In genomic region chr15:80260566-80260965, GRCh38 we compare ENCODE assay signal across 29 cellular contexts. TPM values are rescaled to one million over a fixed set of nuclear protein-coding genes. Genes with fewer than 3 reads are reported as not detected.
DNase-seq lines count a peak whose midpoint lies in the region; ATAC-seq, FAIRE-seq and TF ChIP-seq lines count a peak whose summit lies in the region.
"Had no signal": no experiment of that assay in that cellular context is flagged by ENCODE, and none has a peak within 500 bp of the region (broad histone marks: within the 10 kb centered on the region; RNA-seq: fewer than 3 reads in every experiment).

No MANE protein-coding gene starts in this region.

- no peaks in the 10 kb centered on the region for H3K9me2 ChIP-seq in SK-N-SH

- TF ChIP-seq RAD21 in K562 (CRISPR knock-in tag; conservative IDR thresholded peaks at IDR 0.05 in 1 of 2, IDR thresholded peaks at IDR 0.05 in 1 of 2) (no peak), liver (IDR thresholded peaks at IDR 0.05) (peak in 1 of 2 donors; percentile 15), SK-N-SH (IDR thresholded peaks at IDR 0.05; ENCODE audit: low read length) (no peak)

- H3K9me1 ChIP-seq in K562 (ENCODE audit: control insufficient read depth, insufficient read depth, low read length): no peaks in the 10 kb centered on the region

- H3K36me3 ChIP-seq in K562 (ENCODE audit: control insufficient read depth, insufficient read depth, low read length) (no peaks in the 10 kb centered on the region), liver (ENCODE audit: control insufficient read depth in 4 of 4, insufficient read depth in 3 of 4, low read depth in 1 of 4, low read length in 3 of 4) (no peaks in the 10 kb centered on the region), sigmoid colon (no peaks in the 10 kb centered on the region), SK-N-SH (replicated peaks in 1 of 2; ENCODE audit: control insufficient read depth in 1 of 2, insufficient read depth in 2 of 2, low read length in 1 of 2) (no peaks in the 10 kb centered on the region), esophagus muscularis mucosa (no peaks in the 10 kb centered on the region)
- H3K36me3 ChIP-seq: BE2C had no signal

- TF ChIP-seq EP300 in K562 (IDR thresholded peaks at IDR 0.05; ENCODE audit: low read length): no peak
- no peak for TF ChIP-seq EP300 in sigmoid colon (IDR thresholded peaks at IDR 0.05)
- no peak for TF ChIP-seq EP300 in SK-N-SH (IDR thresholded peaks at IDR 0.05; ENCODE audit: borderline replicate concordance in 1 of 2, low read depth in 1 of 2, low read length in 1 of 2)
- no peak for TF ChIP-seq EP300 in esophagus muscularis mucosa (IDR thresholded peaks at IDR 0.05)

- TF ChIP-seq POLR2A in K562 (conservative IDR thresholded peaks at IDR 0.05) (no peak), sigmoid colon (IDR thresholded peaks at IDR 0.05) (no peak), esophagus muscularis mucosa (IDR thresholded peaks at IDR 0.05; ENCODE audit: low read depth) (no peak)

- CTCF ChIA-PET in K562 (lab: Yijun Ruan, JAX; ENCODE audit: low intra/inter-chr PET ratio) (no interaction called here), SK-N-SH (lab: Yijun Ruan, JAX) (no interaction called here)

- no peaks in the 10 kb centered on the region for H3F3A ChIP-seq in SK-N-SH (replicated peaks; ENCODE audit: insufficient read depth)

- H3K9me3 ChIP-seq in K562 (replicated peaks; ENCODE audit: control insufficient read depth, insufficient read depth, low read depth, low read length): no peaks in the 10 kb centered on the region
- H3K9me3 ChIP-seq in liver (ENCODE audit: control insufficient read depth in 4 of 4, low read length in 3 of 4): no peaks in the 10 kb centered on the region
- H3K9me3 ChIP-seq in sigmoid colon: no peaks in the 10 kb centered on the region
- no peaks in the 10 kb centered on the region for H3K9me3 ChIP-seq in SK-N-SH
- no peaks in the 10 kb centered on the region for H3K9me3 ChIP-seq in esophagus muscularis mucosa
- H3K9me3 ChIP-seq: BE2C had no signal

- H4K20me1 ChIP-seq in K562 (replicated peaks; ENCODE audit: control insufficient read depth, insufficient read depth, low read length) (no peaks in the 10 kb centered on the region), SK-N-SH (ENCODE audit: insufficient read depth) (no peaks in the 10 kb centered on the region)

- H3K27me3 ChIP-seq in K562 (ENCODE audit: control insufficient read depth in 2 of 2, insufficient read depth in 2 of 2, low read length in 2 of 2) (peaks cover 6 to 12% of the 10 kb centered on the region in 2 experiments; a peak in 3 of 5 replicates), liver (ENCODE audit: control insufficient read depth in 4 of 4, insufficient read depth in 4 of 4, low read length in 3 of 4) (peaks cover 0 to 2% (median 0%) of the 10 kb centered on the region in 4 donors), sigmoid colon (peaks cover 0 to 26% (median 0%) of the 10 kb centered on the region in 3 donors), SK-N-SH (ENCODE audit: insufficient read depth) (peaks cover 6% of the 10 kb centered on the region), esophagus muscularis mucosa (peaks cover 0 to 72% (median 0%) of the 10 kb centered on the region in 4 donors)

- FAIRE-seq in K562 (lab: Jason Lieb, UNC): no peak
- FAIRE-seq: GM12878, H1 had no signal

- H3K4me3 ChIP-seq in K562 (no peak overlapping the region), liver (ENCODE audit: low read depth in 1 of 3, low read length in 3 of 3) (no peak overlapping the region), sigmoid colon (no peak overlapping the region), SK-N-SH (ENCODE audit: low read depth in 2 of 2, low read length in 1 of 2) (no peak overlapping the region), esophagus muscularis mucosa (no peak overlapping the region)
- H3K4me3 ChIP-seq: GM12878 had no signal

- no peak for ATAC-seq in K562
- ATAC-seq: GM12878, HCT116 had no signal

- H3K4me1 ChIP-seq in K562 (replicated peaks in 1 of 2; ENCODE audit: control insufficient read depth in 2 of 2, insufficient read depth in 2 of 2, low read length in 2 of 2) (no peaks in the 10 kb centered on the region), liver (ENCODE audit: control insufficient read depth in 4 of 4, insufficient read depth in 4 of 4, low read length in 3 of 4) (peaks cover 8 to 13% (median 10%) of the 10 kb centered on the region in 4 donors), sigmoid colon (no peaks in the 10 kb centered on the region), SK-N-SH (ENCODE audit: control insufficient read depth in 1 of 2, insufficient read depth in 2 of 2, low read depth in 1 of 2, low read length in 1 of 2) (no peaks in the 10 kb centered on the region), esophagus muscularis mucosa (no peaks in the 10 kb centered on the region)
- H3K4me1 ChIP-seq: BE2C had no signal

- WGBS in K562 (ENCODE audit: insufficient coverage, low coverage, missing lambda C conversion rate): 0% methylated on average over 2 of the region's 2 CpGs
- 52% methylated on average over 2 of the region's 2 CpGs for WGBS in liver
- WGBS in sigmoid colon, 2 donors: 57 to 69% methylated on average over 2 of the region's 2 CpGs
- 0% methylated on average over 2 of the region's 2 CpGs for WGBS in SK-N-SH (ENCODE audit: low lambda C conversion rate)
- 20% methylated on average over 2 of the region's 2 CpGs for WGBS in esophagus muscularis mucosa

- H3K9ac ChIP-seq in K562 (ENCODE audit: insufficient read depth in 1 of 2, low read depth in 2 of 2, low read length in 2 of 2) (no peak overlapping the region), liver (ENCODE audit: low read depth in 1 of 2, low read length in 2 of 2) (no peak overlapping the region), SK-N-SH (no peak overlapping the region)

- BruUV-seq in K562 (replicated peaks; lab: Mats Ljungman, UMichigan): no TSS peak

- POLR2A ChIA-PET in K562 (lab: Yijun Ruan, JAX) (interaction anchor here (0.6 kb wide), 1 partner anchor 17 kb away, joined by 5 read pairs; no protein-coding TSS in a partner anchor), SK-N-SH (lab: Yijun Ruan, JAX) (no interaction called here)

- peak; percentile 53 for DNase-seq in AG08396 (ENCODE audit: low spot score)
- no peak for DNase-seq in K562 (ENCODE audit: extremely low read depth in 1 of 4, low spot score in 3 of 4)
- DNase-seq in sigmoid colon: peak; percentile 41
- no peak for DNase-seq in SK-N-SH
- no peak for DNase-seq in esophagus muscularis mucosa (ENCODE audit: extremely low spot score)
- no peak for DNase-seq in posterior cingulate gyrus
- DNase-seq: BE2C; CD8-positive, alpha-beta memory T cell; DMS 273 treated with DMSO at 0.1 percent for 48 hours; DMS79; EL; GDM1; KG1; NCI-H1048; NCI-H1417; NCI-H1694; NCI-H2029 treated with DMSO at 0.1 percent for 48 hours; NCI-H2227 treated with DMSO at 0.1 percent for 48 hours; NCI-H526 treated with DMSO at 0.1 percent for 48 hours; RPMI8226; SHP77 had no signal

- TF ChIP-seq CTCF in K562 (IDR thresholded peaks at IDR 0.05 in 2 of 3, conservative IDR thresholded peaks at IDR 0.05 in 1 of 3; ENCODE audit: insufficient read depth in 2 of 3, low read depth in 1 of 3, low read length in 3 of 3): no peak
- peak; percentile 11 for TF ChIP-seq CTCF in liver (IDR thresholded peaks at IDR 0.05; ENCODE audit: low read depth, low read length, missing input control)
- TF ChIP-seq CTCF in sigmoid colon (IDR thresholded peaks at IDR 0.05): no peak
- TF ChIP-seq CTCF in SK-N-SH (IDR thresholded peaks at IDR 0.05): no peak
- TF ChIP-seq CTCF in esophagus muscularis mucosa (IDR thresholded peaks at IDR 0.05): no peak

- H2AFZ ChIP-seq in K562 (ENCODE audit: low read depth, low read length): no peak overlapping the region
- H2AFZ ChIP-seq in SK-N-SH (ENCODE audit: low read depth): no peak overlapping the region

- intact Hi-C loops in K562 (cut with micrococcal nuclease) (no loop called here), sigmoid colon (cut with DNase I) (no loop called here), esophagus muscularis mucosa (cut with DNase I) (no loop called here), posterior cingulate gyrus (cut with DNase I) (no loop called here)

- in situ Hi-C loops in K562 (cut with MboI): no loop called here

- H3K4me2 ChIP-seq in K562 (ENCODE audit: insufficient read depth, low read length): no peak overlapping the region
- no peak overlapping the region for H3K4me2 ChIP-seq in SK-N-SH

- H3K79me2 ChIP-seq in K562 (ENCODE audit: control insufficient read depth, insufficient read depth, low read length) (no peaks in the 10 kb centered on the region), SK-N-SH (ENCODE audit: insufficient read depth) (no peaks in the 10 kb centered on the region)

- H3K27ac ChIP-seq in K562 (ENCODE audit: extremely low read depth, low read depth, low read length) (no peak overlapping the region), liver (ENCODE audit: low read depth in 1 of 2, low read length in 2 of 2) (no peak overlapping the region), sigmoid colon (no peak overlapping the region), SK-N-SH (ENCODE audit: low read depth in 2 of 2, low read length in 1 of 2) (no peak overlapping the region), esophagus muscularis mucosa (replicated peaks in 1 of 4) (no peak overlapping the region)
- H3K27ac ChIP-seq: 22Rv1, HL-60 had no signal

TF ChIP-seq in SK-N-SH, 30 proteins besides CTCF, POLR2A, EP300 and RAD21 (continues in another document):
- no peak for TF ChIP-seq JUND (IDR thresholded peaks at IDR 0.05)

RNA-seq across cellular contexts. Expression of gene CTXND1, which starts 8.6 kb away (rescaled TPM):
- not detected in 2 replicates for total RNA-seq in K562 (2011; cell fraction: chromatin; rRNA removed; ENCODE audit: low replicate concordance)
- total RNA-seq in K562 (2011; cell fraction: nucleolus; rRNA removed): not detected in 2 replicates
- not detected in 2 replicates for total RNA-seq in K562 (2011; cell fraction: nucleoplasm; rRNA removed)
- total RNA-seq in K562 (2014; rRNA removed): not detected in 2 replicates
- not detected in 2 replicates for total RNA-seq in K562 (2014; rRNA removed; fragmentation: Illumina TruSeq; extraction: Trizol)
- not detected in 2 replicates for total RNA-seq in K562 (2015; rRNA removed; fragmentation: Illumina TruSeq; extraction: Trizol)
- total RNA-seq in K562 (2021): not detected in 2 replicates
- polyA plus RNA-seq in K562 (2011; rRNA removed): not detected in 2 replicates
- not detected in 2 replicates for polyA plus RNA-seq in K562 (2011; cell fraction: cytosol; rRNA removed)
- polyA plus RNA-seq in K562 (2011; cell fraction: nucleus; rRNA removed): not detected in 2 replicates
- polyA plus RNA-seq in K562 (2012): 0.07 TPM in 2 replicates
- polyA plus RNA-seq in K562 (2014; fragmentation: Illumina TruSeq; extraction: Trizol): not detected in 2 replicates
- polyA plus RNA-seq in K562 (2014; fragmentation: Nextera tagmentation; extraction: Ambion mirVana): under 1 TPM; 0.04 TPM
- polyA plus RNA-seq in K562 (2014; rRNA removed): not detected in 2 replicates
- polyA minus RNA-seq in K562 (2011; rRNA and poly(A)+ RNA removed): not detected in 2 replicates
- not detected in 2 replicates for polyA minus RNA-seq in K562 (2011; cell fraction: cytosol; rRNA and poly(A)+ RNA removed)
- polyA minus RNA-seq in K562 (2011; cell fraction: nucleus; rRNA and poly(A)+ RNA removed): not detected in 2 replicates
- 1 to 10 TPM; 3.1 to 4.1 TPM for total RNA-seq in liver
- 1 to 10 TPM; 2.9 to 3.1 TPM for polyA plus RNA-seq in liver
- under 1 TPM; 0.16 to 0.71 (median 0.62) TPM for total RNA-seq in sigmoid colon
- under 1 TPM; 0.19 to 0.60 (median 0.23) TPM for polyA plus RNA-seq in sigmoid colon
- not detected in 2 replicates for polyA plus RNA-seq in SK-N-SH (2012; rRNA removed)
- not detected in 2 replicates for polyA plus RNA-seq in SK-N-SH (2012; cell fraction: cytosol; rRNA removed)
- polyA plus RNA-seq in SK-N-SH (2012; cell fraction: nucleus; rRNA removed): not detected in 2 replicates
- total RNA-seq in esophagus muscularis mucosa: under 1 TPM; 0.33 to 0.80 (median 0.56) TPM
- total RNA-seq: CD8-positive, alpha-beta memory T cell; GM12878; H1; NCI-H460 had no signal
- polyA plus RNA-seq: CD14-positive monocyte; CD8-positive, alpha-beta memory T cell had no signal

Comparison
In these comparisons a context has a peak if more than half of its experiments do, and no peak if none do; other contexts are left out.
1. DNase-seq: peak in AG08396 (single experiment) and sigmoid colon (single experiment); none in K562 (0 of 4), SK-N-SH (single experiment), esophagus muscularis mucosa (single experiment) and posterior cingulate gyrus (0 of 10).